In genomic region chr1:197618065-197618464, GRCh38 we compare ENCODE assay signal across 18 cellular contexts.
DNase-seq lines count a peak whose midpoint lies in the region; ATAC-seq and TF ChIP-seq lines count a peak whose summit lies in the region.
"Had no signal": no experiment of that assay in that cellular context is flagged by ENCODE, and none has a peak within 500 bp of the region (broad histone marks: within the 10 kb centered on the region; RNA-seq: fewer than 3 reads in every experiment).

No MANE protein-coding gene starts in this region.

- H3K36me3 ChIP-seq in BE2C, result no peaks in the 10 kb centered on the region
- no peaks in the 10 kb centered on the region for H3K36me3 ChIP-seq in prostate gland
- H3K36me3 ChIP-seq: gastrocnemius medialis had no signal

- H3K9me3 ChIP-seq in BE2C (no peaks in the 10 kb centered on the region), prostate gland (no peaks in the 10 kb centered on the region)
- H3K9me3 ChIP-seq: gastrocnemius medialis, upper lobe of right lung had no signal

- no peak overlapping the region for H3K4me3 ChIP-seq in BE2C (ENCODE audit: low read depth, low read length)
- no peak overlapping the region for H3K4me3 ChIP-seq in fibroblast of villous mesenchyme (ENCODE audit: low read depth, low read length)
- no peak overlapping the region for H3K4me3 ChIP-seq in prostate gland
- H3K4me3 ChIP-seq: gastrocnemius medialis, GM12878, upper lobe of right lung had no signal

- TF ChIP-seq CTCF in BE2C (IDR thresholded peaks at IDR 0.05; ENCODE audit: low read depth, low read length) (no peak), fibroblast of villous mesenchyme (IDR thresholded peaks at IDR 0.05; ENCODE audit: insufficient read depth, low read depth, low read length) (no peak), prostate gland (IDR thresholded peaks at IDR 0.05) (no peak)

- no peak for ATAC-seq in HG03095 (IDR thresholded peaks at IDR 0.05; ENCODE audit: unreplicated experiment)
- ATAC-seq: activated T-cell treated with anti-CD3 and anti-CD28 coated beads, Interleukin-2, amount 50 U/mL, for 72 hours; gastrocnemius medialis; GM12878; upper lobe of right lung had no signal

- DNase-seq in BE2C, result peak; percentile 34
- DNase-seq in NCI-H128 (lab: John Stamatoyannopoulos, UW; ENCODE audit: unreplicated experiment), result peak; percentile 18
- DNase-seq in NCI-H82 treated with DMSO at 0.1 percent for 48 hours (lab: John Stamatoyannopoulos, UW; ENCODE audit: unreplicated experiment), result peak; percentile 79
- DNase-seq in fibroblast of villous mesenchyme (ENCODE audit: low read depth), result peak; percentile 4
- no peak for DNase-seq in NCI-H2029 treated with DMSO at 0.1 percent for 48 hours (lab: John Stamatoyannopoulos, UW)
- no peak for DNase-seq in prostate gland (ENCODE audit: low spot score)
- no peak for DNase-seq in ecto neural progenitor cell (ENCODE audit: low spot score)
- DNase-seq: activated CD4-positive, alpha-beta T cell treated with anti-CD3 and anti-CD28 coated beads, Interleukin-2, amount 10 ng/mL, durations not matched to agents 24 days and 14 days; activated T-cell treated with anti-CD3 and anti-CD28 coated beads, Interleukin-2, amount 50 U/mL, for 72 hours; amniotic stem cell; DMS79; gastrocnemius medialis; immature natural killer cell; NCI-H187; stimulated activated CD4-positive, alpha-beta T cell treated with anti-CD3 and anti-CD28 coated beads, Interleukin-2, amount 100 ng/mL, for 24 hours; upper lobe of right lung had no signal

- WGBS in prostate gland, result 70% methylated on average over 3 of the region's 3 CpGs

- intact Hi-C loops in prostate gland (cut with DNase I), result loop anchor here (5.0 kb wide), 2 partner anchors 249 to 304 kb away; no protein-coding TSS in a partner anchor

- TF ChIP-seq POLR2A in prostate gland (IDR thresholded peaks at IDR 0.05), result no peak

- no peak overlapping the region for H3K27ac ChIP-seq in prostate gland
- H3K27ac ChIP-seq: gastrocnemius medialis, upper lobe of right lung had no signal

- H3K4me1 ChIP-seq in BE2C (peaks cover 35% of the 10 kb centered on the region), prostate gland (replicated peaks) (no peaks in the 10 kb centered on the region)
- H3K4me1 ChIP-seq: upper lobe of right lung had no signal

- H3K27me3 ChIP-seq in BE2C (no peaks in the 10 kb centered on the region), prostate gland (replicated peaks; ENCODE audit: insufficient read depth) (no peaks in the 10 kb centered on the region)
- H3K27me3 ChIP-seq: gastrocnemius medialis, upper lobe of right lung had no signal

Comparison
In these comparisons a context has a peak if more than half of its experiments do, and no peak if none do; other contexts are left out.
1. DNase-seq: peak in BE2C (single experiment), NCI-H128 (single experiment), NCI-H82 treated with DMSO at 0.1 percent for 48 hours (single experiment) and fibroblast of villous mesenchyme (single experiment); none in NCI-H2029 treated with DMSO at 0.1 percent for 48 hours (single experiment), prostate gland (single experiment) and ecto neural progenitor cell (single experiment).